20 cellular contexts compared by ENCODE assay signal in genomic region chr1:201004732-201005131, GRCh38.
"Had no signal": no experiment of that assay in that cellular context is flagged by ENCODE, and none has a peak within 500 bp of the region (broad histone marks: within the 10 kb centered on the region; RNA-seq: fewer than 3 reads in every experiment).

No MANE protein-coding gene starts in this region.

- H3K4me1 ChIP-seq: breast epithelium, colonic mucosa, sigmoid colon, testis, upper lobe of left lung had no signal

- H3K27me3 Mint-ChIP-seq: activated naive CD8-positive, alpha-beta T cell; natural killer cell treated with Interleukin-12 subunit alpha and Interleukin-12 subunit beta and Interleukin-15 and Interleukin-18, amount 100 ng/mL, for 72 hours; progenitor cell of endocrine pancreas; stimulated activated naive B cell treated with anti-CD40 and anti-IgM and Interleukin-4, amounts not matched to agents 10 μg/mL and 1 μg/mL and 100 μg/mL, for 72 hours had no signal

- H3K4me2 ChIP-seq: smooth muscle cell had no signal

- DNase-seq: activated CD4-positive, alpha-beta T cell treated with anti-CD3 and anti-CD28 coated beads, Interleukin-2, amount 50 U/mL, for 1 hour; activated CD8-positive, alpha-beta memory T cell treated with anti-CD3 and anti-CD28 coated beads for 24 hours; amniotic stem cell; colonic mucosa; foreskin fibroblast; left ventricle myocardium superior; mammary epithelial cell; midbrain; retina; sigmoid colon; stimulated activated CD4-positive, alpha-beta T cell treated with anti-CD3 and anti-CD28 coated beads, Interleukin-15, amount 100 ng/mL, for 24 hours; stimulated activated naive B cell treated with anti-CD40 and anti-IgM and Interleukin-4, amounts not matched to agents 10 μg/mL and 1 μg/mL and 100 μg/mL, for 72 hours; testis had no signal

- ATAC-seq: left ventricle myocardium superior; natural killer cell treated with Interleukin-12 subunit alpha and Interleukin-12 subunit beta and Interleukin-15 and Interleukin-18, amount 100 ng/mL, for 72 hours; stimulated activated naive B cell treated with anti-CD40 and anti-IgM and Interleukin-4, amounts not matched to agents 10 μg/mL and 1 μg/mL and 100 μg/mL, for 72 hours had no signal

- H3K9me3 ChIP-seq: breast epithelium, colonic mucosa, sigmoid colon, testis, upper lobe of left lung had no signal

- H3K27me3 ChIP-seq: breast epithelium, colonic mucosa, sigmoid colon, testis, upper lobe of left lung had no signal

- H3K27ac ChIP-seq: breast epithelium, colonic mucosa, sigmoid colon, testis, upper lobe of left lung had no signal

- H3K27ac Mint-ChIP-seq: activated naive CD8-positive, alpha-beta T cell; natural killer cell treated with Interleukin-12 subunit alpha and Interleukin-12 subunit beta and Interleukin-15 and Interleukin-18, amount 100 ng/mL, for 72 hours; progenitor cell of endocrine pancreas; stimulated activated naive B cell treated with anti-CD40 and anti-IgM and Interleukin-4, amounts not matched to agents 10 μg/mL and 1 μg/mL and 100 μg/mL, for 72 hours; T-helper 1 cell treated with Interleukin-12 subunit alpha and Interleukin-12 subunit beta and Interleukin-4 antibody, amounts not matched to agents 30 μg/mL and 1 μg/mL, for 36 hours had no signal

- H3K4me3 Mint-ChIP-seq: activated naive CD8-positive, alpha-beta T cell; natural killer cell treated with Interleukin-12 subunit alpha and Interleukin-12 subunit beta and Interleukin-15 and Interleukin-18, amount 100 ng/mL, for 72 hours; stimulated activated naive B cell treated with anti-CD40 and anti-IgM and Interleukin-4, amounts not matched to agents 10 μg/mL and 1 μg/mL and 100 μg/mL, for 72 hours; T-helper 1 cell treated with Interleukin-12 subunit alpha and Interleukin-12 subunit beta and Interleukin-4 antibody, amounts not matched to agents 30 μg/mL and 1 μg/mL, for 36 hours had no signal

- H3K36me3 ChIP-seq: breast epithelium, colonic mucosa, sigmoid colon had no signal

- H3K36me3 Mint-ChIP-seq: natural killer cell treated with Interleukin-12 subunit alpha and Interleukin-12 subunit beta and Interleukin-15 and Interleukin-18, amount 100 ng/mL, for 72 hours had no signal

- H3K4me3 ChIP-seq: breast epithelium, colonic mucosa, sigmoid colon, smooth muscle cell, testis, upper lobe of left lung had no signal

- H3K9me3 Mint-ChIP-seq: natural killer cell treated with Interleukin-12 subunit alpha and Interleukin-12 subunit beta and Interleukin-15 and Interleukin-18, amount 100 ng/mL, for 72 hours; stimulated activated naive B cell treated with anti-CD40 and anti-IgM and Interleukin-4, amounts not matched to agents 10 μg/mL and 1 μg/mL and 100 μg/mL, for 72 hours; T-helper 1 cell treated with Interleukin-12 subunit alpha and Interleukin-12 subunit beta and Interleukin-4 antibody, amounts not matched to agents 30 μg/mL and 1 μg/mL, for 36 hours had no signal
